In the genomic region with DNA sequence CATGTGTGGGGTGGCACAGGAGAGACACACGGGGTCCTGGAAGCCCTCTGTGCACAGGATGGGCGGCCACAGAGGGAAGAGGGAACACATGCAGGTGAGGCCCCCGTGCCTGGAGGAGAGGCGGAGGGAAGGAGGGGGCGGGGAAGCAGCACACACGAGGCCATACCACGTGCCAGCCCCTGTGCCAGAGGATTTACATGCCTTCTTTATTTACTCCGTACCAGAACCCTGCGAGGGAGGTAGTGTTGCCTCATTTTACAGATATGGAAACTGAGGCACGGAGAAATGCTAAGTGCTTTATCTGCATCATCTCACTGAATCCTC, we compare ENCODE assay signal across 17 cellular contexts. TPM values are rescaled to one million over a fixed set of nuclear protein-coding genes. Genes with fewer than 3 reads are reported as not detected.
DNase-seq lines count a peak whose midpoint lies in the region; ATAC-seq and TF ChIP-seq lines count a peak whose summit lies in the region.
"Had no signal": no experiment of that assay in that cellular context is flagged by ENCODE, and none has a peak within 500 bp of the region (broad histone marks: within the 10 kb centered on the region; RNA-seq: fewer than 3 reads in every experiment).

No MANE protein-coding gene starts in this region.

- BruUV-seq in MCF 10A (replicated peaks; lab: Mats Ljungman, UMichigan), result no TSS peak

- in situ Hi-C loops in transverse colon (cut with MboI; ENCODE audit: low pct_ligation_motif_present in 1 of 4, low pct_unique_long_range_greater_than_20kb in 1 of 4, low sequenced_read_pairs in 3 of 4), result no loop called here

- WGBS in transverse colon (ENCODE audit: low coverage in 1 of 2), 2 donors, result 65% methylated on average over 10 of the region's 10 CpGs; no CpG with 5 or more reads in 1 of the 2 donors

- no peak overlapping the region for H3K4me3 Mint-ChIP-seq in MCF 10A (ENCODE audit: unreplicated experiment)
- H3K4me3 Mint-ChIP-seq: CD8-positive, alpha-beta memory T cell had no signal

- H3K4me3 ChIP-seq in breast epithelium, result no peak overlapping the region
- H3K4me3 ChIP-seq in coronary artery, result no peak overlapping the region
- no peak overlapping the region for H3K4me3 ChIP-seq in mucosa of rectum (ENCODE audit: low read length in 2 of 2)
- H3K4me3 ChIP-seq in transverse colon, result no peak overlapping the region
- H3K4me3 ChIP-seq: MG63 had no signal

- H3K4me1 Mint-ChIP-seq in MCF 10A (ENCODE audit: insufficient read depth, unreplicated experiment), result peaks cover 18% of the 10 kb centered on the region
- H3K4me1 Mint-ChIP-seq: CD8-positive, alpha-beta memory T cell had no signal

- H3K4me1 ChIP-seq in breast epithelium (no peaks in the 10 kb centered on the region), mucosa of rectum (ENCODE audit: control insufficient read depth in 2 of 2, insufficient read depth in 2 of 2, low read length in 2 of 2) (peaks cover 51 to 73% of the 10 kb centered on the region in 2 donors), transverse colon (peaks cover 16 to 81% (median 60%) of the 10 kb centered on the region in 4 donors)

- H3K9me3 ChIP-seq in breast epithelium (no peaks in the 10 kb centered on the region), mucosa of rectum (ENCODE audit: control insufficient read depth in 2 of 2, low read length in 2 of 2) (no peaks in the 10 kb centered on the region), transverse colon (no peaks in the 10 kb centered on the region)
- H3K9me3 ChIP-seq: MG63 had no signal

- H3K27me3 ChIP-seq in breast epithelium (no peaks in the 10 kb centered on the region), mucosa of rectum (ENCODE audit: control insufficient read depth in 2 of 2, insufficient read depth in 2 of 2, low read length in 2 of 2) (no peaks in the 10 kb centered on the region), transverse colon (no peaks in the 10 kb centered on the region)
- H3K27me3 ChIP-seq: MG63 had no signal

- H3K36me3 Mint-ChIP-seq in MCF 10A (ENCODE audit: insufficient read depth, unreplicated experiment), result peaks cover 13% of the 10 kb centered on the region
- H3K36me3 Mint-ChIP-seq: CD8-positive, alpha-beta memory T cell had no signal

- H3K27ac ChIP-seq in breast epithelium (no peak overlapping the region), coronary artery (peak overlapping the region; percentile 67 to 70), mucosa of rectum (ENCODE audit: low read depth in 2 of 2, low read length in 2 of 2) (peak overlapping the region; percentile 95 to 98), transverse colon (peak overlapping the region; percentile 91 to 97 (median 92))
- H3K27ac ChIP-seq: KMS-11 had no signal

- peak overlapping the region; percentile 46 for H3K27ac Mint-ChIP-seq in MCF 10A (ENCODE audit: low read depth, unreplicated experiment)
- H3K27ac Mint-ChIP-seq: CD8-positive, alpha-beta memory T cell had no signal

- no peak for TF ChIP-seq EP300 in transverse colon (IDR thresholded peaks at IDR 0.05; ENCODE audit: low read depth)

- DNase-seq in MCF 10A (ENCODE audit: unreplicated experiment), result no peak
- DNase-seq in breast epithelium (ENCODE audit: low spot score in 2 of 2), result no peak
- no peak for DNase-seq in coronary artery (ENCODE audit: low spot score)
- DNase-seq in transverse colon, result no peak
- no peak for DNase-seq in globus pallidus (ENCODE audit: low spot score)
- DNase-seq: CD8-positive, alpha-beta memory T cell; HCEC 1CT; MG63; NCI-H1092; NCI-H2081 treated with DMSO at 0.1 percent for 48 hours; NCI-H345; NK-92 treated with Interleukin-12 subunit alpha and Interleukin-12 subunit beta, amount 100 ng/mL, for 24 hours; OCI-M1 had no signal

- peak overlapping the region; percentile 60 to 85 for H3K9ac ChIP-seq in mucosa of rectum (ENCODE audit: low read depth in 1 of 2, low read length in 2 of 2)
- H3K9ac ChIP-seq: KMS-11 had no signal

- H3K9me3 Mint-ChIP-seq in MCF 10A (ENCODE audit: unreplicated experiment), result no peaks in the 10 kb centered on the region
- H3K9me3 Mint-ChIP-seq: CD8-positive, alpha-beta memory T cell had no signal

- no peaks in the 10 kb centered on the region for H3K36me3 ChIP-seq in breast epithelium
- peaks cover 19 to 24% of the 10 kb centered on the region in 2 donors for H3K36me3 ChIP-seq in mucosa of rectum (ENCODE audit: control insufficient read depth in 2 of 2, insufficient read depth in 2 of 2, low read length in 2 of 2)
- peaks cover 0 to 4% (median 0%) of the 10 kb centered on the region in 4 donors for H3K36me3 ChIP-seq in transverse colon
- H3K36me3 ChIP-seq: MG63 had no signal

- TF ChIP-seq POLR2A in breast epithelium (IDR thresholded peaks at IDR 0.05) (no peak), transverse colon (IDR thresholded peaks at IDR 0.05) (no peak)

- ATAC-seq in HG03354 (IDR thresholded peaks at IDR 0.05; ENCODE audit: poor library complexity, severe bottlenecking, unreplicated experiment), result no peak
- ATAC-seq in HG03565 (IDR thresholded peaks at IDR 0.05; ENCODE audit: unreplicated experiment), result no peak

- TF ChIP-seq CTCF in MCF 10A (IDR thresholded peaks at IDR 0.05; ENCODE audit: unreplicated experiment) (no peak), breast epithelium (IDR thresholded peaks at IDR 0.05) (no peak), coronary artery (IDR thresholded peaks at IDR 0.05) (no peak), transverse colon (IDR thresholded peaks at IDR 0.05) (no peak)

- POLR2A ChIA-PET in MCF 10A (lab: Yijun Ruan, JAX), result no interaction called here

- H3K27me3 Mint-ChIP-seq in MCF 10A (ENCODE audit: insufficient read depth, unreplicated experiment), result no peaks in the 10 kb centered on the region

- CTCF ChIA-PET in MCF 10A (lab: Yijun Ruan, JAX), result interaction anchor here (1.2 kb wide), 1 partner anchor 12 kb away, joined by 5 read pairs; no protein-coding TSS in a partner anchor

- intact Hi-C loops in MCF 10A (cut with micrococcal nuclease), result no loop called here
- intact Hi-C loops in breast epithelium (cut with DNase I; ENCODE audit: low total_unique reads), result loop anchor here (1.0 to 5.0 kb wide), 2 partner anchors 28 to 1477 kb away; no protein-coding TSS in a partner anchor
- intact Hi-C loops in transverse colon (cut with DNase I; ENCODE audit: low total_unique reads), result no loop called here

RNA-seq across cellular contexts. Expression of gene ARHGEF10L, which starts 56.1 kb away (rescaled TPM):
- total RNA-seq in MCF 10A (2022) (5.0 and 12.2 TPM in 2 replicates), breast epithelium (10 to 100 TPM; 36.7 to 51.4 (median 49.8) TPM), transverse colon (100 to 1,000 TPM; 115 to 326 (median 199) TPM)

Comparison
In these comparisons a context has a peak if more than half of its experiments do, and no peak if none do; other contexts are left out.
1. H3K27ac ChIP-seq: peak in coronary artery (2 of 2), mucosa of rectum (2 of 2) and transverse colon (4 of 4); none in breast epithelium (0 of 2).